Comparison of ENCODE assay signal across 24 cellular contexts in genomic region chr14:35964736-35965135, GRCh38.
"Had no signal": no experiment of that assay in that cellular context is flagged by ENCODE, and none has a peak within 500 bp of the region (broad histone marks: within the 10 kb centered on the region; RNA-seq: fewer than 3 reads in every experiment).

No MANE protein-coding gene starts in this region.

- H3K9me3 ChIP-seq: breast epithelium, mucosa of descending colon, SK-N-SH, upper lobe of right lung had no signal

- H3K27ac Mint-ChIP-seq: activated CD4-positive, alpha-beta T cell treated with anti-CD3 and anti-CD28 coated beads, Interleukin-2, amount 10 ng/mL, durations not matched to agents 7 days and 5 days; activated CD8-positive, alpha-beta memory T cell treated with anti-CD3 and anti-CD28 coated beads, Interleukin-2, amount 10 ng/mL, durations not matched to agents 7 days and 5 days; activated CD8-positive, alpha-beta T cell treated with anti-CD3 and anti-CD28 coated beads for 36 hours; activated naive CD4-positive, alpha-beta T cell treated with anti-CD3 and anti-CD28 coated beads, Interleukin-2, amount 50 U/mL, for 24 hours; nephron progenitor cell; stimulated activated memory B cell treated with anti-CD40 and anti-IgM and Interleukin-4, amounts not matched to agents 10 μg/mL and 1 μg/mL and 100 μg/mL, for 72 hours had no signal

- H3K9me2 ChIP-seq: SK-N-SH had no signal

- H3K27me3 ChIP-seq: breast epithelium, upper lobe of right lung had no signal

- H3K36me3 Mint-ChIP-seq: activated CD8-positive, alpha-beta memory T cell treated with anti-CD3 and anti-CD28 coated beads, Interleukin-2, amount 10 ng/mL, durations not matched to agents 7 days and 5 days; activated naive CD4-positive, alpha-beta T cell treated with anti-CD3 and anti-CD28 coated beads, Interleukin-2, amount 50 U/mL, for 24 hours; stimulated activated memory B cell treated with anti-CD40 and anti-IgM and Interleukin-4, amounts not matched to agents 10 μg/mL and 1 μg/mL and 100 μg/mL, for 72 hours had no signal

- H3K9ac ChIP-seq: SK-N-SH had no signal

- H3K4me3 ChIP-seq: breast epithelium, coronary artery, mucosa of descending colon, upper lobe of right lung had no signal

- H3K36me3 ChIP-seq: breast epithelium, upper lobe of right lung, WERI-Rb-1 had no signal

- H3K9me3 Mint-ChIP-seq: activated CD4-positive, alpha-beta T cell treated with anti-CD3 and anti-CD28 coated beads, Interleukin-2, amount 10 ng/mL, durations not matched to agents 7 days and 5 days; activated CD8-positive, alpha-beta T cell treated with anti-CD3 and anti-CD28 coated beads for 36 hours; activated naive CD4-positive, alpha-beta T cell treated with anti-CD3 and anti-CD28 coated beads, Interleukin-2, amount 50 U/mL, for 24 hours; nephron progenitor cell; stimulated activated memory B cell treated with anti-CD40 and anti-IgM and Interleukin-4, amounts not matched to agents 10 μg/mL and 1 μg/mL and 100 μg/mL, for 72 hours had no signal

- H3K4me3 Mint-ChIP-seq: activated CD4-positive, alpha-beta T cell treated with anti-CD3 and anti-CD28 coated beads, Interleukin-2, amount 10 ng/mL, durations not matched to agents 7 days and 5 days; activated CD8-positive, alpha-beta memory T cell treated with anti-CD3 and anti-CD28 coated beads, Interleukin-2, amount 10 ng/mL, durations not matched to agents 7 days and 5 days; activated CD8-positive, alpha-beta T cell treated with anti-CD3 and anti-CD28 coated beads for 36 hours; activated naive CD4-positive, alpha-beta T cell treated with anti-CD3 and anti-CD28 coated beads, Interleukin-2, amount 50 U/mL, for 24 hours; nephron progenitor cell; stimulated activated memory B cell treated with anti-CD40 and anti-IgM and Interleukin-4, amounts not matched to agents 10 μg/mL and 1 μg/mL and 100 μg/mL, for 72 hours had no signal

- H3K27ac ChIP-seq: breast epithelium, coronary artery, epithelial cell of prostate, upper lobe of right lung, WERI-Rb-1 had no signal

- H3K4me1 ChIP-seq: breast epithelium, upper lobe of right lung had no signal

- H3K27me3 Mint-ChIP-seq: stimulated activated memory B cell treated with anti-CD40 and anti-IgM and Interleukin-4, amounts not matched to agents 10 μg/mL and 1 μg/mL and 100 μg/mL, for 72 hours had no signal

- ATAC-seq: activated CD8-positive, alpha-beta memory T cell treated with anti-CD3 and anti-CD28 coated beads, Interleukin-2, amount 10 ng/mL, durations not matched to agents 7 days and 5 days; activated CD8-positive, alpha-beta T cell treated with anti-CD3 and anti-CD28 coated beads for 36 hours; left ventricle myocardium superior; mucosa of descending colon; sciatic nerve; stimulated activated memory B cell treated with anti-CD40 and anti-IgM and Interleukin-4, amounts not matched to agents 10 μg/mL and 1 μg/mL and 100 μg/mL, for 72 hours; upper lobe of right lung had no signal

- H3K4me2 ChIP-seq: SK-N-SH had no signal

- H3K4me1 Mint-ChIP-seq: activated CD4-positive, alpha-beta T cell treated with anti-CD3 and anti-CD28 coated beads, Interleukin-2, amount 10 ng/mL, durations not matched to agents 7 days and 5 days; activated CD8-positive, alpha-beta memory T cell treated with anti-CD3 and anti-CD28 coated beads, Interleukin-2, amount 10 ng/mL, durations not matched to agents 7 days and 5 days; activated naive CD4-positive, alpha-beta T cell treated with anti-CD3 and anti-CD28 coated beads, Interleukin-2, amount 50 U/mL, for 24 hours; nephron progenitor cell; stimulated activated memory B cell treated with anti-CD40 and anti-IgM and Interleukin-4, amounts not matched to agents 10 μg/mL and 1 μg/mL and 100 μg/mL, for 72 hours had no signal

- DNase-seq: activated CD4-positive, alpha-beta T cell treated with anti-CD3 and anti-CD28 coated beads, Interleukin-2, amount 10 ng/mL, durations not matched to agents 7 days and 5 days; activated CD4-positive, CD25-positive, alpha-beta regulatory T cell treated with anti-CD3 and anti-CD28 coated beads, Interleukin-2, amount 50 U/mL, for 72 hours; activated CD8-positive, alpha-beta memory T cell treated with anti-CD3 and anti-CD28 coated beads, Interleukin-2, amount 10 ng/mL, durations not matched to agents 7 days and 5 days; activated CD8-positive, alpha-beta T cell treated with anti-CD3 and anti-CD28 coated beads for 36 hours; activated gamma-delta T cell; activated T-cell treated with anti-CD3 and anti-CD28 coated beads for 4 hours; aorta; foreskin fibroblast; kidney glomerular epithelial cell; left ventricle myocardium superior; mammary epithelial cell; mucosa of descending colon; nephron progenitor cell; SK-N-SH; small intestine; stimulated activated CD4-positive, alpha-beta T cell treated with anti-CD3 and anti-CD28 coated beads, Interleukin-15, amount 100 ng/mL, for 24 hours; upper lobe of right lung; WERI-Rb-1 had no signal
